Comparison of ENCODE assay signal across 15 cellular contexts in genomic region chr5:137115152-137115551, GRCh38.
DNase-seq lines count a peak whose midpoint lies in the region; ATAC-seq and TF ChIP-seq lines count a peak whose summit lies in the region.
"Had no signal": no experiment of that assay in that cellular context is flagged by ENCODE, and none has a peak within 500 bp of the region (broad histone marks: within the 10 kb centered on the region; RNA-seq: fewer than 3 reads in every experiment).

No MANE protein-coding gene starts in this region.

- H3K36me3 ChIP-seq in GM06990 (ENCODE audit: control insufficient read depth, insufficient read depth, low read length), result no peaks in the 10 kb centered on the region
- H3K36me3 ChIP-seq in RWPE2 (ENCODE audit: low read depth), result no peaks in the 10 kb centered on the region
- no peaks in the 10 kb centered on the region for H3K36me3 ChIP-seq in hepatocyte (replicated peaks; ENCODE audit: insufficient read depth, low read depth)

- H3K27me3 ChIP-seq in GM06990 (replicated peaks; ENCODE audit: control insufficient read depth, insufficient read depth, low read length) (peaks cover 2% of the 10 kb centered on the region), RWPE2 (ENCODE audit: insufficient read depth, poor library complexity, severe bottlenecking) (no peaks in the 10 kb centered on the region), hepatocyte (no peaks in the 10 kb centered on the region)

- peak overlapping the region; percentile 6 for H3K27ac ChIP-seq in RWPE2 (ENCODE audit: poor library complexity, severe bottlenecking)
- H3K27ac ChIP-seq in hepatocyte, result peak overlapping the region; percentile 67
- H3K27ac ChIP-seq: KMS-11, SK-N-MC had no signal

- no peak overlapping the region for H2AFZ ChIP-seq in hepatocyte

- WGBS in hepatocyte (ENCODE audit: low lambda C conversion rate, missing lambda C conversion rate), result 88% methylated on average over 6 of the region's 6 CpGs

- ATAC-seq in RWPE2 (ENCODE audit: low read depth) (no peak), HG03521 (IDR thresholded peaks at IDR 0.05; ENCODE audit: unreplicated experiment) (no peak)
- ATAC-seq: CD8-positive, alpha-beta T cell; Right ventricle myocardium inferior had no signal

- H3K4me2 ChIP-seq in hepatocyte, result no peak overlapping the region
- H3K4me2 ChIP-seq: KMS-11 had no signal

- H3K9me3 ChIP-seq in RWPE2 (ENCODE audit: severe bottlenecking), result no peaks in the 10 kb centered on the region
- H3K9me3 ChIP-seq in hepatocyte (ENCODE audit: low read depth), result no peaks in the 10 kb centered on the region

- DNase-seq in GM06990 (ENCODE audit: extremely low read depth, insufficient read length) (peak; percentile 3), MV-4-11 (lab: John Stamatoyannopoulos, UW) (peak; percentile 24), RWPE2 (ENCODE audit: low spot score) (no peak), hepatocyte (ENCODE audit: low spot score) (no peak), iPS-NIHi7 (ENCODE audit: extremely low spot score) (no peak), T-helper 2 cell (no peak)
- DNase-seq: CD8-positive, alpha-beta T cell; DND-41; GF-D8; NCI-H1930; NCI-H510A had no signal

- H3K4me3 ChIP-seq in GM06990 (replicated peaks; ENCODE audit: low read depth, low read length) (no peak overlapping the region), RWPE2 (ENCODE audit: severe bottlenecking) (no peak overlapping the region), hepatocyte (no peak overlapping the region)
- H3K4me3 ChIP-seq: SK-N-MC had no signal

- H3K4me1 ChIP-seq in RWPE2 (ENCODE audit: insufficient read depth, poor library complexity, severe bottlenecking) (peaks cover 8% of the 10 kb centered on the region), hepatocyte (ENCODE audit: insufficient read depth) (no peaks in the 10 kb centered on the region)

- no peak for TF ChIP-seq CTCF in GM06990 (IDR thresholded peaks at IDR 0.05; ENCODE audit: insufficient read depth, low read length, poor library complexity, severe bottlenecking)
- no peak for TF ChIP-seq CTCF in RWPE2 (IDR thresholded peaks at IDR 0.05; ENCODE audit: poor library complexity, severe bottlenecking)
- TF ChIP-seq CTCF in hepatocyte (IDR thresholded peaks at IDR 0.05; ENCODE audit: poor library complexity), result no peak

- H3K79me2 ChIP-seq in hepatocyte, result no peaks in the 10 kb centered on the region

- no peaks in the 10 kb centered on the region for H4K20me1 ChIP-seq in hepatocyte (ENCODE audit: insufficient read depth, poor library complexity, severe bottlenecking)

- no peaks in the 10 kb centered on the region for H3K9me2 ChIP-seq in hepatocyte (replicated peaks; ENCODE audit: insufficient read depth)

Comparison
In these comparisons a context has a peak if more than half of its experiments do, and no peak if none do; other contexts are left out.
1. DNase-seq: peak in GM06990 (single experiment) and MV-4-11 (single experiment); none in RWPE2 (single experiment), hepatocyte (single experiment), iPS-NIHi7 (single experiment) and T-helper 2 cell (0 of 5).